8 cellular contexts compared by ENCODE assay signal in the genomic region with DNA sequence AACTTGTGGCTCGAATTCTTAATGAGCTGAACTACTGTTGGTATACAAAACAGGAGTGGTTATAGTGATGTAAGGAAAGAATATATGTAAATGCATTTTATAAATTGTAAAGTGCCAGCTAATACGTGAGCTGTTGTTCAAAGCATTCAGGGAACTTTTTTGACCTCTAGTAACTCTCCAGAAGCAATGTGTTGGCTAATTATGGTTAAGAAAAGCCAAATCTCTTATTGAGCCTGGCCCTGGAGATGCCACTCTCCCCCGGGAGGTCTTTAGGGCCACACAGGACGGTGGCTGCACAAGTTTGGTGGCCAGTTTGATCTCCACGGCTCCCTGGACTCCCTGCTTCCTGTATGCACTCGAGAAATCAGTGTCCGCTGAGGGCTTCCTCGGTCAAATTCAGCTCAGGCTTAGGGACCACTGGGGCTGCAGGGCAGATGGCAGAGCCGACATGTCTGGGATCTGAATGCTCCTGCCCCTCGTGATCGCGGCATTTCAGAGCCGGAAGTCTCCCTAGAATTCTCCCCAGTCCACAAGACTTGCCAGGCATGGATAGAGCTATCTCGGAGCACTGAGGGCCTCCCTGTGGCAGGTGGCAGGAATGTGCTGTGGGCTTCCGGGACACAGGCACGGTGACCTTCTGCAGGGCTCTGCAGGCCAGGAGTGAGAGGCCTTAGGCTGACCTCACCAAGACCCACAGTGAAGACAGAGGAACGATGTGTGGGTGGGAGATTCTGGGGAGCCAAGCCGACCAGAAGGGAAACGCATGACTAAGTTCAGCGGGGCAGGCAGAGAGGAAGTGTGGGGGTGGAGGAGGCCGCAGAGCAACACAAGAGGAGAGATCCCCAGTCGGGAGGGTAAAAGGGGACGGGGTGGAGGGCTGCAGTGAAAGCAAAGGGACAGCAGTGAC. TPM values are rescaled to one million over a fixed set of nuclear protein-coding genes. Genes with fewer than 3 reads are reported as not detected.
A peak's percentile ranks its signal among the peaks of the same experiment; 100 is the strongest.
DNase-seq lines count a peak whose midpoint lies in the region; ATAC-seq and TF ChIP-seq lines count a peak whose summit lies in the region.

No MANE protein-coding gene starts in this region.

- peak; percentile 69 for DNase-seq in GM10266 (ENCODE audit: extremely low spot score)
- DNase-seq in NOMO-1 treated with DMSO at 0.1 percent for 48 hours (lab: John Stamatoyannopoulos, UW; ENCODE audit: unreplicated experiment) = peak; percentile 31
- DNase-seq in adrenal gland = peak in 6 of 7 donors; percentile 25 to 67 (median 55)
- peak in 1 of 2 donors; percentile 73 for DNase-seq in left lung
- DNase-seq in stimulated activated CD8-positive, alpha-beta memory T cell treated with anti-CD3 and anti-CD28 coated beads, Interleukin-4, amount 100 ng/mL, for 48 hours = peak; percentile 69
- DNase-seq in NCI-H1694 (lab: John Stamatoyannopoulos, UW) = no peak

- H3K4me1 ChIP-seq in adrenal gland (replicated peaks in 1 of 2) (peaks cover 0 to 11% of the 10 kb centered on the region in 2 donors), left lung (peaks cover 0 to 20% of the 10 kb centered on the region in 2 donors)

- peaks cover 0 to 8% of the 10 kb centered on the region in 2 donors for H3K36me3 ChIP-seq in adrenal gland (replicated peaks in 1 of 2)
- H3K36me3 ChIP-seq in left lung = peaks cover 0 to 19% of the 10 kb centered on the region in 2 donors

- TF ChIP-seq CTCF in GM10266 (IDR thresholded peaks at IDR 0.05; ENCODE audit: control insufficient read depth, insufficient read depth, low read depth, missing control alignments) (peak; percentile 14), adrenal gland (IDR thresholded peaks at IDR 0.05) (peak in 1 of 6 experiments; percentile 17), left lung (IDR thresholded peaks at IDR 0.05) (no peak)

- intact Hi-C loops in adrenal gland (cut with DNase I) = no loop called here
- intact Hi-C loops in left lung (cut with DNase I) = no loop called here

- peak; percentile 79 for ATAC-seq in left lung
- no peak for ATAC-seq in GM19328 (IDR thresholded peaks at IDR 0.05; ENCODE audit: unreplicated experiment)
- ATAC-seq in HG02588 (IDR thresholded peaks at IDR 0.05; ENCODE audit: unreplicated experiment) = no peak

- H3K9me3 ChIP-seq in adrenal gland (replicated peaks in 1 of 3) (no peaks in the 10 kb centered on the region), left lung (no peaks in the 10 kb centered on the region)

- no peak for TF ChIP-seq POLR2A in adrenal gland (IDR thresholded peaks at IDR 0.05)

- H3K27ac ChIP-seq in adrenal gland = peak overlapping the region in 2 of 5 donors; percentile 11 to 40
- H3K27ac ChIP-seq in left lung = peak overlapping the region in 1 of 2 donors; percentile 23

- WGBS in adrenal gland, 4 donors = 42 to 54% (median 47%) methylated on average over 19 to 23 of the region's 23 CpGs

- H3K27me3 ChIP-seq in adrenal gland (no peaks in the 10 kb centered on the region), left lung (no peaks in the 10 kb centered on the region)

- H3K4me3 ChIP-seq in adrenal gland (no peak overlapping the region), left lung (no peak overlapping the region)

RNA-seq across cellular contexts. Expression of gene PITPNM3, which starts 18.6 kb away (rescaled TPM):
- total RNA-seq in adrenal gland = 1 to 10 TPM; 1.4 to 9.8 (median 7.3) TPM
- 1 to 10 TPM; 1.1 to 9.3 (median 2.8) TPM for polyA plus RNA-seq in adrenal gland
- total RNA-seq in left lung = 10 to 100 TPM; 12.3 to 13.8 TPM
